29 cellular contexts compared by ENCODE assay signal in the genomic region with DNA sequence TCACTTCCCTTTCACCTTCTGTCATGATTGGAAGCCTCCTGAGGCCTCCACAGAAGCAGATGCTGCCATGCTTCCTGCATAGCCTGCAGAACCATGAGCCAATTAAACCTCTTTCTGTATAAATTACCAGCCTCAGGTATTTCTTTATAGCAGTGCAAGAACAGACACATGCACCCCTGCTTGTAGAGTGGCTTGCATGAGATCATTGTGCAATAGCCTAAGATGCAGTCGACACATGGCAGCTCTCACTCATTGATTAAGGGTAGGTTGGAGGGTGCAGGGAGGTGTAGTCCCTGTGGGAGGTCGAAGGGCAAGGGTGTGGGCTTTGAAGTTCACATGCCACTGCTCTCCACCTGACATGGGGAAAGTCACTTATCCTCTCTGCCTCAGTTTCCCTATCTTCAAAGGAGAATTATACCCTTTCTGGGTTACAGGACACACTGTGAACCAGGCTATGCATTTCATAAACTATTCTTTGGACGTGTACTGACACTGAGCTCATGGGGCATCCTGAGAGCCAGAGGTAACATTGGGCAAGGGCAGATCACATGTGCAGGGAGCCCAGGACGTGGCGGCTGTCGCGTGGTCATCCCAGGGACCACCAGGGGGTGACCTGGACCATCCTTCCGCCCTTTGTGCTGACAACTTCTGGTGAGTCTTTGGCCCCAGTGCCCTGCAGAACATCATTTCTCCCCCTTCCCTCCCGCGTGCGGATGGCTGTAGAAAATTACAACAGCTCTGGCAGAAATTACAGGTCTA.
"Had no signal": no experiment of that assay in that cellular context is flagged by ENCODE, and none has a peak within 500 bp of the region (broad histone marks: within the 10 kb centered on the region; RNA-seq: fewer than 3 reads in every experiment).

No MANE protein-coding gene starts in this region.

- H3K36me3 Mint-ChIP-seq: T-cell had no signal

- H3K4me3 ChIP-seq: esophagus squamous epithelium, heart right ventricle, thoracic aorta, uterus had no signal

- H3K36me3 ChIP-seq: esophagus squamous epithelium, heart right ventricle, thoracic aorta, uterus had no signal

- ATAC-seq: activated CD4-positive, alpha-beta T cell treated with anti-CD3 and anti-CD28 coated beads for 36 hours; heart right ventricle; left ventricle myocardium superior; right cardiac atrium; T-cell had no signal

- H3K27ac ChIP-seq: epithelial cell of prostate, esophagus squamous epithelium, heart right ventricle, thoracic aorta, uterus had no signal

- H3K27me3 Mint-ChIP-seq: dendritic cell treated with granulocyte-macrophage colony-stimulating factor and Interleukin-4, amounts not matched to agents 40 ng/mL and 50 ng/mL, for 4 days had no signal

- H3K4me1 Mint-ChIP-seq: activated B cell treated with CpG ODN at 0.5 μM for 24 hours; activated CD4-positive, alpha-beta T cell treated with anti-CD3 and anti-CD28 coated beads for 36 hours; neural crest cell; T-cell had no signal

- H3K9me3 ChIP-seq: uterus had no signal

- H3K4me3 Mint-ChIP-seq: activated B cell treated with CpG ODN at 0.5 μM for 24 hours; activated CD4-positive, alpha-beta T cell treated with anti-CD3 and anti-CD28 coated beads for 36 hours; activated T-helper 1 cell treated with anti-CD3 and anti-CD28 coated beads, Interleukin-12 subunit alpha, Interleukin-12 subunit beta, Interleukin-2, Interleukin-4 antibody, amounts not matched to agents 30 ng/mL and 10 ng/mL and 1 ng/mL, durations not matched to agents 14 hours and 24 hours and 36 hours; dendritic cell treated with granulocyte-macrophage colony-stimulating factor and Interleukin-4, amounts not matched to agents 40 ng/mL and 50 ng/mL, for 4 days; naive B cell; neural crest cell; stimulated activated naive CD8-positive, alpha-beta T cell treated with anti-CD3 and anti-CD28 coated beads, Interleukin-15, Interleukin-2, amounts not matched to agents 100 ng/mL and 50 ng/mL, for 24 hours; T-cell; T-helper 2 cell treated with Interferon-gamma antibody and Interleukin-4, amounts not matched to agents 5 μg/mL and 100 μg/mL, for 36 hours had no signal

- H3K4me1 ChIP-seq: esophagus squamous epithelium, heart right ventricle, uterus had no signal

- H3K27me3 ChIP-seq: uterus had no signal

- DNase-seq: activated B cell treated with CpG ODN at 0.5 μM for 24 hours; activated CD4-positive, alpha-beta T cell treated with anti-CD3 and anti-CD28 coated beads for 36 hours; activated effector memory CD4-positive, alpha-beta T cell treated with anti-CD3 and anti-CD28 coated beads, Interleukin-2, amount 50 U/mL, for 16 hours; activated naive CD4-positive, alpha-beta T cell treated with anti-CD3 and anti-CD28 coated beads, Interleukin-2, amount 50 U/mL, for 16 hours; activated T-cell treated with anti-CD3 and anti-CD28 coated beads, Interleukin-2, amount 50 U/mL, for 1 hour; amniotic stem cell; central memory CD4-positive, alpha-beta T cell; effector CD8-positive, alpha-beta T cell; esophagus squamous epithelium; foreskin melanocyte; heart right ventricle; kidney glomerular epithelial cell; left ventricle myocardium superior; mammary epithelial cell; naive B cell; occipital lobe; right cardiac atrium; stimulated activated CD4-positive, alpha-beta T cell treated with anti-CD3 and anti-CD28 coated beads, Interleukin-12 subunit alpha, Interleukin-12 subunit beta, amount 100 ng/mL, for 4 hours; stimulated activated CD4-positive, alpha-beta T cell treated with anti-CD3 and anti-CD28 coated beads, Interleukin-4, amount 100 ng/mL, for 1 hour; T-cell; trophoblast cell; uterus had no signal

- H3K9me3 Mint-ChIP-seq: activated T-helper 1 cell treated with anti-CD3 and anti-CD28 coated beads, Interleukin-12 subunit alpha, Interleukin-12 subunit beta, Interleukin-2, Interleukin-4 antibody, amounts not matched to agents 30 ng/mL and 10 ng/mL and 1 ng/mL, durations not matched to agents 14 hours and 24 hours and 36 hours had no signal

- H3K27ac Mint-ChIP-seq: activated B cell treated with CpG ODN at 0.5 μM for 24 hours; activated CD4-positive, alpha-beta T cell treated with anti-CD3 and anti-CD28 coated beads for 36 hours; activated T-helper 1 cell treated with anti-CD3 and anti-CD28 coated beads, Interleukin-12 subunit alpha, Interleukin-12 subunit beta, Interleukin-2, Interleukin-4 antibody, amounts not matched to agents 30 ng/mL and 10 ng/mL and 1 ng/mL, durations not matched to agents 14 hours and 24 hours and 36 hours; dendritic cell treated with granulocyte-macrophage colony-stimulating factor and Interleukin-4, amounts not matched to agents 40 ng/mL and 50 ng/mL, for 4 days; naive B cell; stimulated activated naive CD8-positive, alpha-beta T cell treated with anti-CD3 and anti-CD28 coated beads, Interleukin-15, Interleukin-2, amounts not matched to agents 100 ng/mL and 50 ng/mL, for 24 hours; T-cell; T-helper 2 cell treated with Interferon-gamma antibody and Interleukin-4, amounts not matched to agents 5 μg/mL and 100 μg/mL, for 36 hours had no signal
